21 cellular contexts compared by ENCODE assay signal in the genomic region with DNA sequence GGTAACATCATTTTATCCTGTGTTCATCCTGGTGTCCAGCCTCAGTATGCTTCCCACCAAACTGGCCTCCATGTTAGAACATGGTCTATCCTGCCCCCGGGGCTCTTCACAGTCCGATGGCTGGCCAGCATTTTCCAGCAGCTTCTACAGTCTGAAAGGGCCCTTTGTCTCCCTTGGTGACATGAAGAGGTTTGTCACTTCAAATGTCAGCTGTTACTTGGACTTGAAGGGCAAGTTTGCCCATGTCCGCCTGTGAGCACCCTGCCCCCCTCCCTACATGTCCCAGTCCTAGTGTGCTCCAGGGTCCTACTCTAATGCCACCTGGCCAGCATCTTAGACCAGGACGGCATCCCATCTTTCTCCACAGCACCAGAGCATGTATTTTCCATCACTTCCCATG. TPM values are rescaled to one million over a fixed set of nuclear protein-coding genes. Genes with fewer than 3 reads are reported as not detected.
DNase-seq lines count a peak whose midpoint lies in the region; ATAC-seq and TF ChIP-seq lines count a peak whose summit lies in the region.
"Had no signal": no experiment of that assay in that cellular context is flagged by ENCODE, and none has a peak within 500 bp of the region (broad histone marks: within the 10 kb centered on the region; RNA-seq: fewer than 3 reads in every experiment).

No MANE protein-coding gene starts in this region.

- no peak overlapping the region for H3K27ac ChIP-seq in upper lobe of right lung
- H3K27ac ChIP-seq: A549 had no signal

- H3K9me3 Mint-ChIP-seq in activated naive CD8-positive, alpha-beta T cell (ENCODE audit: low read depth), result no peaks in the 10 kb centered on the region
- H3K9me3 Mint-ChIP-seq in activated naive CD8-positive, alpha-beta T cell treated with anti-CD3 and anti-CD28 coated beads for 36 hours, result no peaks in the 10 kb centered on the region

- peaks cover 9% of the 10 kb centered on the region for H3K36me3 Mint-ChIP-seq in activated naive CD8-positive, alpha-beta T cell
- peaks cover 12% of the 10 kb centered on the region for H3K36me3 Mint-ChIP-seq in activated naive CD8-positive, alpha-beta T cell treated with anti-CD3 and anti-CD28 coated beads for 36 hours

- no peaks in the 10 kb centered on the region for H3K9me3 ChIP-seq in upper lobe of right lung
- H3K9me3 ChIP-seq: A549 had no signal

- H3K4me3 ChIP-seq in upper lobe of right lung, result no peak overlapping the region
- H3K4me3 ChIP-seq: A549 had no signal

- intact Hi-C loops in upper lobe of right lung (cut with DNase I), result no loop called here

- TF ChIP-seq CTCF in upper lobe of right lung (IDR thresholded peaks at IDR 0.05), result no peak

- H3K27ac Mint-ChIP-seq in activated naive CD8-positive, alpha-beta T cell, result peak overlapping the region; percentile 61
- H3K27ac Mint-ChIP-seq in activated naive CD8-positive, alpha-beta T cell treated with anti-CD3 and anti-CD28 coated beads for 36 hours, result no peak overlapping the region

- peaks cover 8% of the 10 kb centered on the region for H3K4me1 ChIP-seq in upper lobe of right lung
- H3K4me1 ChIP-seq: A549 had no signal

- ATAC-seq in upper lobe of right lung, result peak; percentile 55

- H3K4me3 Mint-ChIP-seq in activated naive CD8-positive, alpha-beta T cell, result no peak overlapping the region
- no peak overlapping the region for H3K4me3 Mint-ChIP-seq in activated naive CD8-positive, alpha-beta T cell treated with anti-CD3 and anti-CD28 coated beads for 36 hours

- H3K27me3 Mint-ChIP-seq in activated naive CD8-positive, alpha-beta T cell, result no peaks in the 10 kb centered on the region
- no peaks in the 10 kb centered on the region for H3K27me3 Mint-ChIP-seq in activated naive CD8-positive, alpha-beta T cell treated with anti-CD3 and anti-CD28 coated beads for 36 hours

- H3K36me3 ChIP-seq in upper lobe of right lung, result peaks cover 12% of the 10 kb centered on the region

- DNase-seq in activated naive CD8-positive, alpha-beta T cell treated with anti-CD3 and anti-CD28 coated beads for 36 hours, result no peak
- DNase-seq in NCI-H510A treated with DMSO at 0.1 percent for 48 hours (lab: John Stamatoyannopoulos, UW) (peak; percentile 20), midbrain (lab: John Stamatoyannopoulos, UW) (peak; percentile 38), upper lobe of right lung (no peak), dermis blood vessel endothelial cell (no peak), NCI-H2171 treated with DMSO at 0.1 percent for 48 hours (lab: John Stamatoyannopoulos, UW) (no peak)
- DNase-seq: COR-L47; EL; HCEC 1CT; IMR-90; Kasumi-1; NCI-H1105; NCI-H1694 treated with DMSO at 0.1 percent for 48 hours; NCI-H2107; NCI-H345; NCI-H69; NK-92 treated with Interleukin-12 subunit alpha and Interleukin-12 subunit beta, amount 100 ng/mL, for 24 hours; RPMI8226; SIG-M5 had no signal

- H3K4me1 Mint-ChIP-seq in activated naive CD8-positive, alpha-beta T cell (ENCODE audit: low read depth), result peaks cover 9% of the 10 kb centered on the region
- peaks cover 6% of the 10 kb centered on the region for H3K4me1 Mint-ChIP-seq in activated naive CD8-positive, alpha-beta T cell treated with anti-CD3 and anti-CD28 coated beads for 36 hours

- H3K27me3 ChIP-seq in upper lobe of right lung, result no peaks in the 10 kb centered on the region

RNA-seq across cellular contexts. Expression of gene PATZ1, which starts 24.7 kb away (rescaled TPM):
- 10 to 100 TPM; 35.3 to 36.3 TPM for total RNA-seq in activated naive CD8-positive, alpha-beta T cell treated with anti-CD3 and anti-CD28 coated beads for 36 hours
- total RNA-seq in upper lobe of right lung (24.3 TPM), dermis blood vessel endothelial cell (17.0 and 20.3 TPM in 2 replicates)

RNA-seq across cellular contexts. Expression of gene PIK3IP1, which starts 29.1 kb away (rescaled TPM):
- total RNA-seq in activated naive CD8-positive, alpha-beta T cell treated with anti-CD3 and anti-CD28 coated beads for 36 hours, result 10 to 100 TPM; 10.7 to 11.3 TPM
- total RNA-seq in upper lobe of right lung (56.4 TPM), dermis blood vessel endothelial cell (15.4 and 17.2 TPM in 2 replicates)

Comparison
In these comparisons a context has a peak if more than half of its experiments do, and no peak if none do; other contexts are left out.
1. DNase-seq: peak in NCI-H510A treated with DMSO at 0.1 percent for 48 hours (single experiment) and midbrain (single experiment); none in activated naive CD8-positive, alpha-beta T cell treated with anti-CD3 and anti-CD28 coated beads for 36 hours (single experiment), upper lobe of right lung (single experiment), dermis blood vessel endothelial cell (single experiment) and NCI-H2171 treated with DMSO at 0.1 percent for 48 hours (single experiment).